In genomic region chr12:5232291-5232690, GRCh38 we compare ENCODE assay signal across 26 cellular contexts.
"Had no signal": no experiment of that assay in that cellular context is flagged by ENCODE, and none has a peak within 500 bp of the region (broad histone marks: within the 10 kb centered on the region; RNA-seq: fewer than 3 reads in every experiment).

No MANE protein-coding gene starts in this region.

- H3K27ac Mint-ChIP-seq: activated B cell treated with CpG ODN at 0.5 μM for 24 hours; activated CD4-positive, alpha-beta T cell treated with anti-CD3 and anti-CD28 coated beads for 36 hours; activated naive CD4-positive, alpha-beta T cell treated with anti-CD3 and anti-CD28 coated beads, Interleukin-2, amount 50 U/mL, for 72 hours; activated T-cell treated with anti-CD3 and anti-CD28 coated beads, Interleukin-2, amount 50 U/mL, for 24 hours; activated T-helper 17 cell treated with anti-CD3 and anti-CD28 coated beads, Interleukin-2, amount 50 U/mL, for 72 hours; endodermal cell; natural killer cell; progenitor cell of endocrine pancreas; stimulated activated memory B cell treated with anti-CD40 and anti-IgM and Interleukin-4, amounts not matched to agents 10 μg/mL and 1 μg/mL and 100 μg/mL, for 72 hours had no signal

- H3K4me2 ChIP-seq: smooth muscle cell had no signal

- H3K36me3 ChIP-seq: esophagus squamous epithelium, gastroesophageal sphincter, left ventricle myocardium inferior, sigmoid colon, stomach, suprapubic skin, tibial nerve had no signal

- H3K27me3 ChIP-seq: gastroesophageal sphincter, sigmoid colon, tibial nerve had no signal

- H3K9me3 Mint-ChIP-seq: activated T-helper 17 cell treated with anti-CD3 and anti-CD28 coated beads, Interleukin-2, amount 50 U/mL, for 72 hours; natural killer cell had no signal

- H3K4me1 ChIP-seq: gastroesophageal sphincter, sigmoid colon, stomach, suprapubic skin, tibial nerve had no signal

- H3K27ac ChIP-seq: coronary artery, esophagus squamous epithelium, gastroesophageal sphincter, left ventricle myocardium inferior, sigmoid colon, stomach, suprapubic skin, tibial nerve had no signal

- DNase-seq: activated B cell treated with CpG ODN at 0.5 μM for 24 hours; activated CD4-positive, alpha-beta T cell treated with anti-CD3 and anti-CD28 coated beads for 36 hours; activated CD4-positive, alpha-beta T cell treated with anti-CD3 and anti-CD28 coated beads, Interleukin-2, amount 50 U/mL, for 4 hours; activated CD8-positive, alpha-beta memory T cell treated with anti-CD3 and anti-CD28 coated beads for 24 hours; activated CD8-positive, alpha-beta memory T cell treated with anti-CD3 and anti-CD28 coated beads, Interleukin-2, amount 50 U/mL, for 4 hours; activated T-cell treated with anti-CD3 and anti-CD28 coated beads, Interleukin-2, amount 50 U/mL, for 24 hours; endodermal cell; esophagus squamous epithelium; head of caudate nucleus; hypothalamus; left ventricle myocardium inferior; midbrain; natural killer cell; retina; sigmoid colon; stimulated activated CD4-positive, alpha-beta T cell treated with anti-CD3 and anti-CD28 coated beads, Interleukin-15, amount 100 ng/mL, for 24 hours; stomach had no signal

- H3K36me3 Mint-ChIP-seq: activated naive CD4-positive, alpha-beta T cell treated with anti-CD3 and anti-CD28 coated beads, Interleukin-2, amount 50 U/mL, for 72 hours; natural killer cell; stimulated activated memory B cell treated with anti-CD40 and anti-IgM and Interleukin-4, amounts not matched to agents 10 μg/mL and 1 μg/mL and 100 μg/mL, for 72 hours had no signal

- H3K4me1 Mint-ChIP-seq: activated B cell treated with CpG ODN at 0.5 μM for 24 hours; activated CD4-positive, alpha-beta T cell treated with anti-CD3 and anti-CD28 coated beads for 36 hours; activated T-helper 17 cell treated with anti-CD3 and anti-CD28 coated beads, Interleukin-2, amount 50 U/mL, for 72 hours; natural killer cell; stimulated activated memory B cell treated with anti-CD40 and anti-IgM and Interleukin-4, amounts not matched to agents 10 μg/mL and 1 μg/mL and 100 μg/mL, for 72 hours had no signal

- H3K4me3 Mint-ChIP-seq: activated B cell treated with CpG ODN at 0.5 μM for 24 hours; activated CD4-positive, alpha-beta T cell treated with anti-CD3 and anti-CD28 coated beads for 36 hours; activated T-cell treated with anti-CD3 and anti-CD28 coated beads, Interleukin-2, amount 50 U/mL, for 24 hours; activated T-helper 17 cell treated with anti-CD3 and anti-CD28 coated beads, Interleukin-2, amount 50 U/mL, for 72 hours; endodermal cell; natural killer cell; stimulated activated memory B cell treated with anti-CD40 and anti-IgM and Interleukin-4, amounts not matched to agents 10 μg/mL and 1 μg/mL and 100 μg/mL, for 72 hours had no signal

- H3K9me3 ChIP-seq: gastroesophageal sphincter, sigmoid colon, stomach had no signal

- H3K4me3 ChIP-seq: coronary artery, esophagus squamous epithelium, gastroesophageal sphincter, left ventricle myocardium inferior, sigmoid colon, smooth muscle cell, stomach, suprapubic skin, tibial nerve had no signal
